Comparison of ENCODE assay signal across 16 cellular contexts in genomic region chr19:41224632-41225031, GRCh38. TPM values are rescaled to one million over a fixed set of nuclear protein-coding genes. Genes with fewer than 3 reads are reported as not detected.
DNase-seq lines count a peak whose midpoint lies in the region; ATAC-seq, FAIRE-seq and TF ChIP-seq lines count a peak whose summit lies in the region.
"Had no signal": no experiment of that assay in that cellular context is flagged by ENCODE, and none has a peak within 500 bp of the region (broad histone marks: within the 10 kb centered on the region; RNA-seq: fewer than 3 reads in every experiment).

No MANE protein-coding gene starts in this region.

- 97% methylated on average over 7 of the region's 7 CpGs for WGBS in HepG2 (ENCODE audit: low lambda C conversion rate)
- WGBS in right lobe of liver (ENCODE audit: insufficient coverage, low coverage, low lambda C conversion rate, missing lambda C conversion rate), result 82% methylated on average over 4 of the region's 7 CpGs

- BruUV-seq in HepG2 (replicated peaks; lab: Mats Ljungman, UMichigan), result no TSS peak

- H2AFZ ChIP-seq in HepG2 (ENCODE audit: low read length), result no peak overlapping the region

- no peaks in the 10 kb centered on the region for H3K79me2 ChIP-seq in HepG2 (ENCODE audit: insufficient read depth, low read length)

- H3K9me3 ChIP-seq in HepG2 (ENCODE audit: low read length), result no peaks in the 10 kb centered on the region
- H3K9me3 ChIP-seq in right lobe of liver, result no peaks in the 10 kb centered on the region
- no peaks in the 10 kb centered on the region for H3K9me3 ChIP-seq in vagina

- TF ChIP-seq CTCF in HepG2 (CRISPR knock-in tag; IDR thresholded peaks at IDR 0.05) (no peak), right lobe of liver (IDR thresholded peaks at IDR 0.05) (no peak), coronary artery (IDR thresholded peaks at IDR 0.05) (no peak), neural crest cell (conservative IDR thresholded peaks at IDR 0.05) (no peak), vagina (IDR thresholded peaks at IDR 0.05) (no peak)

- TF ChIP-seq POLR2A in HepG2 (IDR thresholded peaks at IDR 0.05; ENCODE audit: insufficient read depth in 1 of 2, low read depth in 2 of 2, low read length in 2 of 2) (no peak), right lobe of liver (IDR thresholded peaks at IDR 0.05) (no peak), vagina (IDR thresholded peaks at IDR 0.05) (no peak)

- H3K36me3 ChIP-seq in HepG2 (replicated peaks in 1 of 2; ENCODE audit: control insufficient read depth in 1 of 2, insufficient read depth in 2 of 2, low read length in 2 of 2) (no peaks in the 10 kb centered on the region), right lobe of liver (no peaks in the 10 kb centered on the region), vagina (no peaks in the 10 kb centered on the region)

- H3K4me1 Mint-ChIP-seq in neural crest cell, result peaks cover 55% of the 10 kb centered on the region
- peaks cover 16% of the 10 kb centered on the region for H3K4me1 Mint-ChIP-seq in activated naive CD4-positive, alpha-beta T cell treated with anti-CD3 and anti-CD28 coated beads, Interleukin-2, amount 10 ng/mL, durations not matched to agents 7 days and 5 days

- no peak overlapping the region for H3K27ac Mint-ChIP-seq in neural crest cell (ENCODE audit: unreplicated experiment)
- H3K27ac Mint-ChIP-seq in activated naive CD4-positive, alpha-beta T cell treated with anti-CD3 and anti-CD28 coated beads, Interleukin-2, amount 10 ng/mL, durations not matched to agents 7 days and 5 days, result no peak overlapping the region

- peak overlapping the region; percentile 26 for H3K4me3 Mint-ChIP-seq in neural crest cell
- no peak overlapping the region for H3K4me3 Mint-ChIP-seq in activated naive CD4-positive, alpha-beta T cell treated with anti-CD3 and anti-CD28 coated beads, Interleukin-2, amount 10 ng/mL, durations not matched to agents 7 days and 5 days

- no peaks in the 10 kb centered on the region for H3K9me3 Mint-ChIP-seq in neural crest cell
- H3K9me3 Mint-ChIP-seq in activated naive CD4-positive, alpha-beta T cell treated with anti-CD3 and anti-CD28 coated beads, Interleukin-2, amount 10 ng/mL, durations not matched to agents 7 days and 5 days, result no peaks in the 10 kb centered on the region

- in situ Hi-C loops in HepG2 (cut with HindIII; ENCODE audit: extremely low pct_ligation_motif_present, low pct_unique_long_range_greater_than_20kb), result loop anchor here (5.0 kb wide), 1 partner anchor 38 kb away; the partner anchor contains the start of gene HNRNPUL1

- ATAC-seq in HepG2 (no peak), right lobe of liver (no peak), GM18858 (IDR thresholded peaks at IDR 0.05; ENCODE audit: unreplicated experiment) (no peak)

- peaks cover 40% of the 10 kb centered on the region for H3K27me3 Mint-ChIP-seq in neural crest cell (ENCODE audit: low read depth)
- peaks cover 65% of the 10 kb centered on the region for H3K27me3 Mint-ChIP-seq in activated naive CD4-positive, alpha-beta T cell treated with anti-CD3 and anti-CD28 coated beads, Interleukin-2, amount 10 ng/mL, durations not matched to agents 7 days and 5 days

- CTCF ChIA-PET in HepG2 (lab: Yijun Ruan, JAX; ENCODE audit: low intra/inter-chr PET ratio, low total read pairs), result no interaction called here
- CTCF ChIA-PET in activated naive CD4-positive, alpha-beta T cell treated with anti-CD3 and anti-CD28 coated beads, Interleukin-2, amount 10 ng/mL, durations not matched to agents 7 days and 5 days (lab: Charles Lee), result interaction anchor here (1.2 to 1.3 kb wide), 2 partner anchors 9 to 20 kb away, joined by 4 read pairs; no protein-coding TSS in a partner anchor

- TF ChIP-seq RAD21 in HepG2 (CRISPR knock-in tag; IDR thresholded peaks at IDR 0.05), result no peak

- no peak overlapping the region for H3K4me2 ChIP-seq in HepG2 (ENCODE audit: low read depth, low read length)

- no peak overlapping the region for H3K4me3 ChIP-seq in HepG2 (replicated peaks in 1 of 3; ENCODE audit: insufficient read depth in 1 of 3, low read depth in 2 of 3, low read length in 3 of 3)
- H3K4me3 ChIP-seq in right lobe of liver, result no peak overlapping the region
- H3K4me3 ChIP-seq in coronary artery, result no peak overlapping the region
- H3K4me3 ChIP-seq in vagina, result no peak overlapping the region

- POLR2A ChIA-PET in HepG2 (lab: Yijun Ruan, JAX), result interaction anchor here (4.5 kb wide), 1 partner anchor 39 kb away, joined by 104 read pairs; the partner anchor contains the start of gene HNRNPUL1

- FAIRE-seq in HepG2 (lab: Jason Lieb, UNC), result no peak

- no peaks in the 10 kb centered on the region for H3K36me3 Mint-ChIP-seq in neural crest cell (ENCODE audit: low read depth)
- no peaks in the 10 kb centered on the region for H3K36me3 Mint-ChIP-seq in activated naive CD4-positive, alpha-beta T cell treated with anti-CD3 and anti-CD28 coated beads, Interleukin-2, amount 10 ng/mL, durations not matched to agents 7 days and 5 days

- H4K20me1 ChIP-seq in HepG2 (ENCODE audit: insufficient read depth, low read length), result no peaks in the 10 kb centered on the region

- DNase-seq in HepG2 (ENCODE audit: low spot score), result no peak
- no peak for DNase-seq in right lobe of liver
- no peak for DNase-seq in coronary artery (ENCODE audit: low spot score)
- no peak for DNase-seq in neural crest cell (ENCODE audit: low read depth, low spot score)
- no peak for DNase-seq in vagina (ENCODE audit: extremely low spot score in 2 of 2)
- no peak for DNase-seq in activated naive CD4-positive, alpha-beta T cell treated with anti-CD3 and anti-CD28 coated beads, Interleukin-2, amount 10 ng/mL, durations not matched to agents 7 days and 5 days
- DNase-seq in H4 (ENCODE audit: low spot score), result no peak
- DNase-seq: AML-193; DMS53; effector memory CD4-positive, alpha-beta T cell; glutamatergic neuron; NCI-H1694 treated with DMSO at 0.1 percent for 48 hours; NCI-H774 had no signal

- H3K27me3 ChIP-seq in HepG2 (ENCODE audit: control insufficient read depth in 1 of 2, insufficient read depth in 2 of 2, low read length in 2 of 2) (no peaks in the 10 kb centered on the region; a peak in 1 of 5 replicates), right lobe of liver (no peaks in the 10 kb centered on the region), vagina (no peaks in the 10 kb centered on the region)

- intact Hi-C loops in HepG2 (cut with micrococcal nuclease; ENCODE audit: unreplicated experiment), result no loop called here
- intact Hi-C loops in right lobe of liver (cut with DNase I), result no loop called here
- intact Hi-C loops in vagina (cut with DNase I), result no loop called here

- H3K4me1 ChIP-seq in HepG2 (ENCODE audit: insufficient read depth, low read length), result peaks cover 81% of the 10 kb centered on the region
- no peaks in the 10 kb centered on the region for H3K4me1 ChIP-seq in right lobe of liver
- peaks cover 62% of the 10 kb centered on the region for H3K4me1 ChIP-seq in vagina

- no peak overlapping the region for H3K9ac ChIP-seq in HepG2 (ENCODE audit: insufficient read depth, low read depth, low read length)

- TF ChIP-seq EP300 in HepG2 (IDR thresholded peaks at IDR 0.05; ENCODE audit: low read depth in 2 of 2, low read length in 2 of 2) (no peak), HepG2 (CRISPR knock-in tag; IDR thresholded peaks at IDR 0.05; ENCODE audit: borderline replicate concordance) (no peak)

- no peak overlapping the region for H3K27ac ChIP-seq in HepG2 (ENCODE audit: extremely low read length, insufficient read depth, low read length)
- no peak overlapping the region for H3K27ac ChIP-seq in right lobe of liver
- peak overlapping the region; percentile 93 to 95 for H3K27ac ChIP-seq in coronary artery
- peak overlapping the region; percentile 77 for H3K27ac ChIP-seq in vagina
- H3K27ac ChIP-seq: VCaP had no signal

RNA-seq across cellular contexts. Expression of gene AXL, which starts 5.6 kb away (rescaled TPM):
- total RNA-seq in HepG2 (2016; rRNA removed; fragmentation: Illumina TruSeq; extraction: Trizol), result 0.31 and 0.71 TPM in 2 replicates
- 0.18 and 0.20 TPM in 2 replicates for total RNA-seq in HepG2 (2016; cell fraction: cytosol; rRNA removed; fragmentation: Illumina TruSeq; extraction: Trizol; ENCODE audit: low read depth)
- total RNA-seq in HepG2 (2016; cell fraction: insoluble cytoplasmic fraction; rRNA removed; fragmentation: Illumina TruSeq; extraction: Trizol), result 0.54 and 0.67 TPM in 2 replicates
- 0.59 and 0.79 TPM in 2 replicates for total RNA-seq in HepG2 (2016; cell fraction: membrane; rRNA removed; fragmentation: Illumina TruSeq; extraction: Trizol)
- 1.1 and 1.8 TPM in 2 replicates for total RNA-seq in HepG2 (2016; cell fraction: nucleus; rRNA removed; fragmentation: Illumina TruSeq; extraction: Trizol)
- polyA plus RNA-seq in HepG2 (2011; rRNA removed), result 5.7 and 5.9 TPM in 2 replicates
- polyA plus RNA-seq in HepG2 (2011; cell fraction: cytosol; rRNA removed), result 4.3 and 4.8 TPM in 2 replicates
- 5.2 and 8.0 TPM in 2 replicates for polyA plus RNA-seq in HepG2 (2011; cell fraction: nucleus; rRNA removed)
- 2.9 and 4.5 TPM in 2 replicates for polyA plus RNA-seq in HepG2 (2012)
- 0.09 and 0.10 TPM in 2 replicates for polyA plus RNA-seq in HepG2 (2016; cell fraction: cytosol; fragmentation: Illumina TruSeq; extraction: Trizol; ENCODE audit: low read depth)
- 0.39 and 0.46 TPM in 2 replicates for polyA plus RNA-seq in HepG2 (2016; cell fraction: insoluble cytoplasmic fraction; fragmentation: Illumina TruSeq; extraction: Trizol; ENCODE audit: low read depth)
- polyA plus RNA-seq in HepG2 (2016; cell fraction: membrane; fragmentation: Illumina TruSeq; extraction: Trizol; ENCODE audit: low read depth), result 0.32 and 0.35 TPM in 2 replicates
- polyA plus RNA-seq in HepG2 (2016; cell fraction: nucleus; fragmentation: Illumina TruSeq; extraction: Trizol; ENCODE audit: insufficient read depth, low read depth), result 1.3 and 1.4 TPM in 2 replicates
- polyA minus RNA-seq in HepG2 (2011; rRNA and poly(A)+ RNA removed; ENCODE audit: low replicate concordance), result 26.1 and 95.6 TPM in 2 replicates
- 11.6 and 12.8 TPM in 2 replicates for polyA minus RNA-seq in HepG2 (2011; cell fraction: cytosol; rRNA and poly(A)+ RNA removed)
- 5.0 and 5.1 TPM in 2 replicates for polyA minus RNA-seq in HepG2 (2011; cell fraction: nucleus; rRNA and poly(A)+ RNA removed)
- total RNA-seq in right lobe of liver, result 10 to 100 TPM in 3 of 6 experiments, 1 to 10 TPM in 3; 5.7 to 20.3 (median 10.2) TPM
- 6.4 and 6.8 TPM in 2 replicates for total RNA-seq in neural crest cell
- total RNA-seq in vagina, result 53.5 TPM
- 97.8 and 105 TPM in 2 replicates for total RNA-seq in H4 (2014; rRNA removed; shearing (Covaris generic))

RNA-seq across cellular contexts. Expression of gene CYP2S1, which starts 31.6 kb away (rescaled TPM):
- total RNA-seq in HepG2 (2016; rRNA removed; fragmentation: Illumina TruSeq; extraction: Trizol) (0.09 TPM in 1 of 2 replicates, not detected in the other), right lobe of liver (1 to 10 TPM in 3 of 6 experiments, under 1 TPM in 3; 0.54 to 1.9 (median 0.99) TPM), neural crest cell (0.39 TPM in 1 of 2 replicates, not detected in the other), vagina (7.1 TPM)
- total RNA-seq in HepG2 (2016; cell fraction: cytosol; rRNA removed; fragmentation: Illumina TruSeq; extraction: Trizol; ENCODE audit: low read depth), result not detected in 2 replicates
- 0.07 and 0.26 TPM in 2 replicates for total RNA-seq in HepG2 (2016; cell fraction: insoluble cytoplasmic fraction; rRNA removed; fragmentation: Illumina TruSeq; extraction: Trizol)
- 0.07 and 0.15 TPM in 2 replicates for total RNA-seq in HepG2 (2016; cell fraction: membrane; rRNA removed; fragmentation: Illumina TruSeq; extraction: Trizol)
- 0.28 TPM in 1 of 2 replicates, not detected in the other for total RNA-seq in HepG2 (2016; cell fraction: nucleus; rRNA removed; fragmentation: Illumina TruSeq; extraction: Trizol)
- polyA plus RNA-seq in HepG2 (2011; rRNA removed), result 1.8 and 2.1 TPM in 2 replicates
- 0.87 and 1.2 TPM in 2 replicates for polyA plus RNA-seq in HepG2 (2011; cell fraction: cytosol; rRNA removed)
- 4.2 and 4.4 TPM in 2 replicates for polyA plus RNA-seq in HepG2 (2011; cell fraction: nucleus; rRNA removed)
- polyA plus RNA-seq in HepG2 (2012), result 4.6 and 5.8 TPM in 2 replicates
- polyA plus RNA-seq in HepG2 (2016; cell fraction: cytosol; fragmentation: Illumina TruSeq; extraction: Trizol; ENCODE audit: low read depth), result 0.11 and 0.12 TPM in 2 replicates
- polyA plus RNA-seq in HepG2 (2016; cell fraction: insoluble cytoplasmic fraction; fragmentation: Illumina TruSeq; extraction: Trizol; ENCODE audit: low read depth), result 0.19 and 0.38 TPM in 2 replicates
- polyA plus RNA-seq in HepG2 (2016; cell fraction: membrane; fragmentation: Illumina TruSeq; extraction: Trizol; ENCODE audit: low read depth), result 0.11 and 0.19 TPM in 2 replicates
- 0.79 and 0.81 TPM in 2 replicates for polyA plus RNA-seq in HepG2 (2016; cell fraction: nucleus; fragmentation: Illumina TruSeq; extraction: Trizol; ENCODE audit: insufficient read depth, low read depth)
- polyA minus RNA-seq in HepG2 (2011; rRNA and poly(A)+ RNA removed; ENCODE audit: low replicate concordance), result 1.1 and 2.5 TPM in 2 replicates
- 2.8 and 4.8 TPM in 2 replicates for polyA minus RNA-seq in HepG2 (2011; cell fraction: cytosol; rRNA and poly(A)+ RNA removed)
- 1.1 and 1.3 TPM in 2 replicates for polyA minus RNA-seq in HepG2 (2011; cell fraction: nucleus; rRNA and poly(A)+ RNA removed)
- 3.0 and 4.1 TPM in 2 replicates for total RNA-seq in H4 (2014; rRNA removed; shearing (Covaris generic))
- total RNA-seq: SK-MEL-5 had no signal

RNA-seq across cellular contexts. Expression of gene HNRNPUL1, which starts 39.5 kb away (rescaled TPM):
- 81.7 and 88.8 TPM in 2 replicates for total RNA-seq in HepG2 (2016; rRNA removed; fragmentation: Illumina TruSeq; extraction: Trizol)
- 30.9 and 33.3 TPM in 2 replicates for total RNA-seq in HepG2 (2016; cell fraction: cytosol; rRNA removed; fragmentation: Illumina TruSeq; extraction: Trizol; ENCODE audit: low read depth)
- total RNA-seq in HepG2 (2016; cell fraction: insoluble cytoplasmic fraction; rRNA removed; fragmentation: Illumina TruSeq; extraction: Trizol), result 77.3 and 84.2 TPM in 2 replicates
- 78.7 and 78.8 TPM in 2 replicates for total RNA-seq in HepG2 (2016; cell fraction: membrane; rRNA removed; fragmentation: Illumina TruSeq; extraction: Trizol)
- 62.2 and 71.6 TPM in 2 replicates for total RNA-seq in HepG2 (2016; cell fraction: nucleus; rRNA removed; fragmentation: Illumina TruSeq; extraction: Trizol)
- polyA plus RNA-seq in HepG2 (2011; rRNA removed), result 29.7 and 30.9 TPM in 2 replicates
- polyA plus RNA-seq in HepG2 (2011; cell fraction: cytosol; rRNA removed), result 16.7 and 21.1 TPM in 2 replicates
- 36.0 and 41.1 TPM in 2 replicates for polyA plus RNA-seq in HepG2 (2011; cell fraction: nucleus; rRNA removed)
- polyA plus RNA-seq in HepG2 (2012), result 62.3 and 78.5 TPM in 2 replicates
- polyA plus RNA-seq in HepG2 (2016; cell fraction: cytosol; fragmentation: Illumina TruSeq; extraction: Trizol; ENCODE audit: low read depth), result 43.7 and 48.0 TPM in 2 replicates
- 126 and 151 TPM in 2 replicates for polyA plus RNA-seq in HepG2 (2016; cell fraction: insoluble cytoplasmic fraction; fragmentation: Illumina TruSeq; extraction: Trizol; ENCODE audit: low read depth)
- 99.0 and 109 TPM in 2 replicates for polyA plus RNA-seq in HepG2 (2016; cell fraction: membrane; fragmentation: Illumina TruSeq; extraction: Trizol; ENCODE audit: low read depth)
- 102 and 113 TPM in 2 replicates for polyA plus RNA-seq in HepG2 (2016; cell fraction: nucleus; fragmentation: Illumina TruSeq; extraction: Trizol; ENCODE audit: insufficient read depth, low read depth)
- polyA minus RNA-seq in HepG2 (2011; rRNA and poly(A)+ RNA removed; ENCODE audit: low replicate concordance), result 47.6 and 50.7 TPM in 2 replicates
- polyA minus RNA-seq in HepG2 (2011; cell fraction: cytosol; rRNA and poly(A)+ RNA removed), result 23.6 and 33.9 TPM in 2 replicates
- polyA minus RNA-seq in HepG2 (2011; cell fraction: nucleus; rRNA and poly(A)+ RNA removed), result 61.9 and 71.0 TPM in 2 replicates
- 10 to 100 TPM; 53.5 to 70.0 (median 61.8) TPM for total RNA-seq in right lobe of liver
- total RNA-seq in neural crest cell, result 306 and 320 TPM in 2 replicates
- total RNA-seq in vagina, result 116 TPM
- total RNA-seq in H4 (2014; rRNA removed; shearing (Covaris generic)), result 70.9 and 82.4 TPM in 2 replicates

Comparison
In these comparisons a context has a peak if more than half of its experiments do, and no peak if none do; other contexts are left out.
1. H3K27ac ChIP-seq: peak in coronary artery (2 of 2) and vagina (single experiment); none in HepG2 (single experiment) and right lobe of liver (0 of 3).